Comparison of ENCODE assay signal across 23 cellular contexts in the genomic region with DNA sequence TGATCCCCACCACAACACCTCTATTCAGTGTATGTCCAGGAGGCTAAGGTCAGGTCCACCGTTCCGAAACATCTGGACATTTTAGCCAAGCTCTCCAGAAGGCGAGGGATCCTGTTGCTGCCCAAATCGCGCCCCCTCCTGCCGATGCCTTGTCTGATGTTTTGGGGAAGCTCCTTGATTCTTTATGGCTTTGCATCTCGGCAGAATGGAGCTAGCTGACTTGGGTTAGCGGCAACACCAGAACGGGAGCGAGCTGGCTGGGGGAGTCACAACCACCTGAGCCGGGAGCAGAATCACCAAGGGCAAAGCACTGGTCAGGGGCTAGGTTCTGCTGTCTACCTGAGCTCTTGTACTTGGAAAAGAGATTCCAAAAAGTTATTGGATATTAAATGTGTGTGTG. TPM values are rescaled to one million over a fixed set of nuclear protein-coding genes. Genes with fewer than 3 reads are reported as not detected.
DNase-seq lines count a peak whose midpoint lies in the region; ATAC-seq lines count a peak whose summit lies in the region.
"Had no signal": no experiment of that assay in that cellular context is flagged by ENCODE, and none has a peak within 500 bp of the region (broad histone marks: within the 10 kb centered on the region; RNA-seq: fewer than 3 reads in every experiment).

No MANE protein-coding gene starts in this region.

- peak in 11 of 61 donors; percentile 0 to 32 (median 13) for DNase-seq in caudate nucleus (lab: John Stamatoyannopoulos, UW)
- DNase-seq in retina = peak; percentile 25
- no peak for DNase-seq in NK-92 treated with Interleukin-12 subunit alpha and Interleukin-12 subunit beta, amount 100 ng/mL, for 24 hours (lab: John Stamatoyannopoulos, UW)
- DNase-seq in mucosa of gallbladder (ENCODE audit: low spot score) = no peak
- DNase-seq: AML-193, DMS79 treated with DMSO at 0.1 percent for 48 hours, KBM-7, NCI-H1105 treated with DMSO at 0.1 percent for 48 hours, NCI-H1694, NCI-H2081 treated with DMSO at 0.1 percent for 48 hours, NCI-H510A, NCI-H748 treated with DMSO at 0.1 percent for 48 hours, PC-3, RPMI8226, SHP77 treated with DMSO at 0.1 percent for 48 hours, SK-N-SH had no signal

- 71% methylated on average over 11 of the region's 11 CpGs for WGBS in HUES64

- no peaks in the 10 kb centered on the region for H3K9me3 ChIP-seq in HUES64 (ENCODE audit: insufficient read depth, low read depth, low read length)
- H3K9me3 ChIP-seq in iPS-18c (ENCODE audit: control insufficient read depth, insufficient read depth, low read length) = no peaks in the 10 kb centered on the region
- H3K9me3 ChIP-seq: HAP-1, SK-N-SH had no signal

- no peak for ATAC-seq in HG03108 (IDR thresholded peaks at IDR 0.05; ENCODE audit: unreplicated experiment)
- ATAC-seq: HepG2, PC-3 had no signal

- no peaks in the 10 kb centered on the region for H3K36me3 ChIP-seq in HUES64 (ENCODE audit: insufficient read depth, low read length)
- H3K36me3 ChIP-seq: HAP-1 had no signal

- peaks cover 55% of the 10 kb centered on the region for H3K27me3 ChIP-seq in HUES64 (ENCODE audit: insufficient read depth, low read length)

- no peak overlapping the region for H3K27ac ChIP-seq in HUES64 (ENCODE audit: low read depth, low read length)
- H3K27ac ChIP-seq in caudate nucleus (ENCODE audit: low read depth, low read length) = peak overlapping the region; percentile 46
- H3K27ac ChIP-seq: C4-2B had no signal

- peak overlapping the region; percentile 41 for H3K4me3 ChIP-seq in HUES64 (ENCODE audit: low read length)
- peak overlapping the region; percentile 17; the same call in 1 of the 2 replicates for H3K4me3 ChIP-seq in iPS-18c (ENCODE audit: insufficient read depth, low read depth, low read length)
- H3K4me3 ChIP-seq: HAP-1 had no signal

- no peak overlapping the region for H3K9ac ChIP-seq in HUES64 (ENCODE audit: low read depth, low read length)
- H3K9ac ChIP-seq: SK-N-SH had no signal

- H3K4me1 ChIP-seq in HUES64 (ENCODE audit: insufficient read depth, low read length) = peaks cover 37% of the 10 kb centered on the region
- H3K4me1 ChIP-seq: HAP-1 had no signal

RNA-seq across cellular contexts. Expression of a gene that starts 6.5 kb away (rescaled TPM):
- polyA plus RNA-seq in HUES64 (2013, experiment 1 of 2) = 0.95 TPM
- polyA plus RNA-seq in HUES64 (2013, experiment 2 of 2) = 2.3 TPM
- total RNA-seq in mucosa of gallbladder = 0.52 TPM
- total RNA-seq: G401, HepG2, PC-3 had no signal
- polyA plus RNA-seq: HepG2, SK-N-SH had no signal
